In genomic region chr20:24993337-24994185, GRCh38 we compare ENCODE assay signal across 8 cellular contexts. TPM values are rescaled to one million over a fixed set of nuclear protein-coding genes. Genes with fewer than 3 reads are reported as not detected.
DNase-seq lines count a peak whose midpoint lies in the region; ATAC-seq and TF ChIP-seq lines count a peak whose summit lies in the region.

No MANE protein-coding gene starts in this region.

- H3K9me3 ChIP-seq in adipocyte (ENCODE audit: control insufficient read depth, low read length) (no peaks in the 10 kb centered on the region), left ventricle myocardium inferior (replicated peaks) (no peaks in the 10 kb centered on the region)

- H3K27ac ChIP-seq in left ventricle myocardium inferior (replicated peaks), result peak overlapping the region; percentile 96

- peak overlapping the region; percentile 95 for H3K9ac ChIP-seq in adipocyte (ENCODE audit: low read length)

- peak; percentile 58 for TF ChIP-seq CTCF in left ventricle myocardium inferior (IDR thresholded peaks at IDR 0.05; ENCODE audit: borderline replicate concordance)

- intact Hi-C loops in left ventricle myocardium inferior (cut with micrococcal nuclease) (loop anchor here (2.0 to 10.0 kb wide), 3 partner anchors 71 to 401 kb away; partner anchors contain the start of gene ABHD12), sciatic nerve (cut with DNase I) (loop anchor here (10.0 kb wide), 1 partner anchor 181 kb away; no protein-coding TSS in a partner anchor)

- H3K36me3 ChIP-seq in adipocyte (ENCODE audit: control insufficient read depth, insufficient read depth, low read length, severe bottlenecking), result no peaks in the 10 kb centered on the region
- H3K36me3 ChIP-seq in left ventricle myocardium inferior, result no peaks in the 10 kb centered on the region

- peak; percentile 49 for DNase-seq in activated CD8-positive, alpha-beta memory T cell treated with anti-CD3 and anti-CD28 coated beads for 24 hours
- DNase-seq in activated CD8-positive, alpha-beta memory T cell treated with anti-CD3 and anti-CD28 coated beads, Interleukin-2, amount 50 U/mL, for 48 hours, result no peak
- peak; percentile 2 to 41 for DNase-seq in NCI-H2081 (lab: John Stamatoyannopoulos, UW)
- DNase-seq in adipocyte (ENCODE audit: low read depth), result peak; percentile 74
- DNase-seq in left ventricle myocardium inferior, result no peak
- peak; percentile 12 for DNase-seq in sciatic nerve (ENCODE audit: low spot score)
- DNase-seq in cortex of kidney (lab: John Stamatoyannopoulos, UW), result no peak

- peaks cover 49% of the 10 kb centered on the region for H3K4me1 ChIP-seq in adipocyte (ENCODE audit: control insufficient read depth, insufficient read depth, low read length)
- peaks cover 76% of the 10 kb centered on the region for H3K4me1 ChIP-seq in left ventricle myocardium inferior

- no peaks in the 10 kb centered on the region for H3K27me3 ChIP-seq in adipocyte (replicated peaks; ENCODE audit: control insufficient read depth, insufficient read depth, low read length)
- H3K27me3 ChIP-seq in left ventricle myocardium inferior (ENCODE audit: low read depth), result no peaks in the 10 kb centered on the region

- peak; percentile 59 for ATAC-seq in sciatic nerve
- no peak for ATAC-seq in HG03108 (IDR thresholded peaks at IDR 0.05; ENCODE audit: unreplicated experiment)

- peak overlapping the region; percentile 96 for H3K4me3 ChIP-seq in adipocyte (ENCODE audit: low read length)
- H3K4me3 ChIP-seq in left ventricle myocardium inferior, result peak overlapping the region; percentile 93

RNA-seq across cellular contexts. Expression of gene APMAP, which starts 1.0 kb away (rescaled TPM):
- total RNA-seq in left ventricle myocardium inferior (23.8 TPM), sciatic nerve (47.3 TPM)

RNA-seq across cellular contexts. Expression of gene CST7, which starts 44.5 kb away (rescaled TPM):
- total RNA-seq in left ventricle myocardium inferior (0.66 TPM), sciatic nerve (6.7 TPM)

Comparison
In these comparisons a context has a peak if more than half of its experiments do, and no peak if none do; other contexts are left out.
1. DNase-seq: peak in activated CD8-positive, alpha-beta memory T cell treated with anti-CD3 and anti-CD28 coated beads for 24 hours (single experiment), NCI-H2081 (2 of 2), adipocyte (single experiment) and sciatic nerve (single experiment); none in activated CD8-positive, alpha-beta memory T cell treated with anti-CD3 and anti-CD28 coated beads, Interleukin-2, amount 50 U/mL, for 48 hours (single experiment), left ventricle myocardium inferior (single experiment) and cortex of kidney (single experiment).